Comparison of ENCODE assay signal across 17 cellular contexts in the genomic region with DNA sequence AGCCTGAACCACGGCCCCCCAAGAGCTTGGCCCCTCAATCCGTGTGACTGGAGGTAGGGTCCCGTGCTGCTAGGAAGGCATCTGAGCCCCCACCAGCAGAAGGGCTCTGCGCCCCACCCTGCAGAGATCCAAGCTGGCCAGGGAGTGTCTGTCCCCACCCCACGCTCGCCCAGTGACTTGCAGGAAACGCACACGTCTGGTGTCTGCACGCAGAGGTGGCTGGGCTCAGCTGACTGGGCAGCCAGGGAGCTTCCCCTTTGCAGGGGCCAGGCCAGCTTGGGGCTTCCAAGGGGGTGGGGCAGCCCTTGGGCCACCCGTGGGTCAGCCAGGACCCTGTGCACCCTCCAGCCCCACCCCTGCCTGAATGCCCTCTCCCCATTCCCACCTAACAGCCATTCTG. TPM values are rescaled to one million over a fixed set of nuclear protein-coding genes. Genes with fewer than 3 reads are reported as not detected.
A peak's percentile ranks its signal among the peaks of the same experiment; 100 is the strongest.
DNase-seq lines count a peak whose midpoint lies in the region; ATAC-seq and TF ChIP-seq lines count a peak whose summit lies in the region.
"Had no signal": no experiment of that assay in that cellular context is flagged by ENCODE, and none has a peak within 500 bp of the region (broad histone marks: within the 10 kb centered on the region; RNA-seq: fewer than 3 reads in every experiment).

No MANE protein-coding gene starts in this region.

- DNase-seq in NOMO-1 treated with DMSO at 0.1 percent for 48 hours (lab: John Stamatoyannopoulos, UW; ENCODE audit: unreplicated experiment) = peak; percentile 45
- no peak for DNase-seq in chondrocyte (ENCODE audit: low spot score)
- DNase-seq in left lung = peak; percentile 88 to 96
- DNase-seq in stomach = peak; percentile 35
- DNase-seq in HPDE6-E6E7 (ENCODE audit: extremely low spot score) = no peak
- no peak for DNase-seq in effector CD8-positive, alpha-beta T cell (lab: John Stamatoyannopoulos, UW)
- DNase-seq in middle frontal gyrus (ENCODE audit: extremely low spot score, low spot score) = no peak
- no peak for DNase-seq in coronary artery (ENCODE audit: low spot score)
- DNase-seq: DMS153; natural killer cell; NCI-H1105; NCI-H748 treated with DMSO at 0.1 percent for 48 hours; stimulated activated CD4-positive, alpha-beta T cell treated with anti-CD3 and anti-CD28 coated beads, Interleukin-12 subunit alpha, Interleukin-12 subunit beta, amount 100 ng/mL, for 4 hours had no signal

- H3K9me3 ChIP-seq in left lung (no peaks in the 10 kb centered on the region), stomach (no peaks in the 10 kb centered on the region)

- H3K36me3 Mint-ChIP-seq in chondrocyte (ENCODE audit: low read depth) = no peaks in the 10 kb centered on the region
- H3K36me3 Mint-ChIP-seq: natural killer cell, type B pancreatic cell had no signal

- H3K27ac ChIP-seq in left lung (peak overlapping the region; percentile 78 to 84), stomach (peak overlapping the region in 3 of 5 donors; percentile 20 to 49 (median 46)), coronary artery (peak overlapping the region in 1 of 2 donors; percentile 58)

- H3K27ac Mint-ChIP-seq in chondrocyte (ENCODE audit: unreplicated experiment) = peak overlapping the region; percentile 17
- H3K27ac Mint-ChIP-seq: GM23338; natural killer cell; progenitor cell of endocrine pancreas; stimulated activated effector memory CD8-positive, alpha-beta T cell treated with anti-CD3 and anti-CD28 coated beads, Interleukin-12 subunit alpha, Interleukin-12 subunit beta, amount 100 ng/mL, for 72 hours; type B pancreatic cell had no signal

- WGBS in stomach, 5 donors = 56 to 82% (median 77%) methylated on average over 4 to 10 of the region's 10 CpGs

- H3K27me3 Mint-ChIP-seq in chondrocyte (ENCODE audit: low read depth) = no peaks in the 10 kb centered on the region
- H3K27me3 Mint-ChIP-seq: progenitor cell of endocrine pancreas, type B pancreatic cell had no signal

- H3K4me1 ChIP-seq in left lung = peaks cover 26 to 76% of the 10 kb centered on the region in 2 donors
- peaks cover 11 to 68% (median 23%) of the 10 kb centered on the region in 4 donors for H3K4me1 ChIP-seq in stomach

- TF ChIP-seq EP300 in stomach (IDR thresholded peaks at IDR 0.05) = no peak

- H3K4me3 ChIP-seq in left lung = no peak overlapping the region
- H3K4me3 ChIP-seq in stomach = no peak overlapping the region
- H3K4me3 ChIP-seq in coronary artery = no peak overlapping the region
- H3K4me3 ChIP-seq: GM23338 had no signal

- TF ChIP-seq CTCF in chondrocyte (IDR thresholded peaks at IDR 0.05) = no peak
- TF ChIP-seq CTCF in left lung (IDR thresholded peaks at IDR 0.05) = no peak
- TF ChIP-seq CTCF in stomach (IDR thresholded peaks at IDR 0.05) = no peak
- TF ChIP-seq CTCF in coronary artery (IDR thresholded peaks at IDR 0.05) = no peak

- H3K4me3 Mint-ChIP-seq in chondrocyte (ENCODE audit: unreplicated experiment) = no peak overlapping the region
- H3K4me3 Mint-ChIP-seq: GM23338; natural killer cell; stimulated activated effector memory CD8-positive, alpha-beta T cell treated with anti-CD3 and anti-CD28 coated beads, Interleukin-12 subunit alpha, Interleukin-12 subunit beta, amount 100 ng/mL, for 72 hours; type B pancreatic cell had no signal

- TF ChIP-seq POLR2A in stomach (IDR thresholded peaks at IDR 0.05) = no peak

- H3K27me3 ChIP-seq in left lung = no peaks in the 10 kb centered on the region
- H3K27me3 ChIP-seq in stomach = no peaks in the 10 kb centered on the region

- no peaks in the 10 kb centered on the region for H3K9me3 Mint-ChIP-seq in chondrocyte (ENCODE audit: low read depth)
- H3K9me3 Mint-ChIP-seq: GM23338; natural killer cell; stimulated activated effector memory CD8-positive, alpha-beta T cell treated with anti-CD3 and anti-CD28 coated beads, Interleukin-12 subunit alpha, Interleukin-12 subunit beta, amount 100 ng/mL, for 72 hours; type B pancreatic cell had no signal

- H3K4me1 Mint-ChIP-seq in chondrocyte (ENCODE audit: low read depth) = peaks cover 14% of the 10 kb centered on the region

- H3K36me3 ChIP-seq in left lung = peaks cover 0 to 66% of the 10 kb centered on the region in 2 donors
- H3K36me3 ChIP-seq in stomach = peaks cover 34 to 71% (median 66%) of the 10 kb centered on the region in 4 donors

- peak; percentile 27 for ATAC-seq in left lung
- ATAC-seq: GM23338; stimulated activated effector memory CD8-positive, alpha-beta T cell treated with anti-CD3 and anti-CD28 coated beads, Interleukin-12 subunit alpha, Interleukin-12 subunit beta, amount 100 ng/mL, for 72 hours had no signal

- intact Hi-C loops in left lung (cut with DNase I) (no loop called here), stomach (cut with DNase I; ENCODE audit: low total_unique reads) (no loop called here)

RNA-seq across cellular contexts. Expression of gene NOTCH1, which starts 24.3 kb away (rescaled TPM):
- total RNA-seq in chondrocyte (11.6 to 28.7 TPM (median 27.5 TPM) in 3 replicates), left lung (100 to 1,000 TPM in 1 of 2 donors, 10 to 100 TPM in 1; 65.1 to 102 TPM), stomach (100 to 1,000 TPM in 1 of 5 donors, 10 to 100 TPM in 4; 18.4 to 338 (median 62.5) TPM)
- polyA plus RNA-seq in stomach = 1 to 10 TPM; 1.4 to 7.9 (median 2.3) TPM

RNA-seq across cellular contexts. Expression of gene SEC16A, which starts 38.7 kb away (rescaled TPM):
- total RNA-seq in chondrocyte (91.7 to 95.7 TPM (median 93.4 TPM) in 3 replicates), left lung (10 to 100 TPM; 77.8 to 79.5 TPM), stomach (100 to 1,000 TPM in 1 of 5 donors, 10 to 100 TPM in 4; 14.6 to 105 (median 60.3) TPM)
- polyA plus RNA-seq in stomach = 10 to 100 TPM; 29.9 to 44.2 (median 32.2) TPM

Comparison
In these comparisons a context has a peak if more than half of its experiments do, and no peak if none do; other contexts are left out.
1. DNase-seq: peak in NOMO-1 treated with DMSO at 0.1 percent for 48 hours (single experiment), left lung (2 of 2) and stomach (single experiment); none in chondrocyte (single experiment), HPDE6-E6E7 (single experiment), effector CD8-positive, alpha-beta T cell (single experiment), middle frontal gyrus (single experiment) and coronary artery (single experiment).